In genomic region chr17:7588553-7589203, GRCh38 we compare ENCODE assay signal across 11 cellular contexts. TPM values are rescaled to one million over a fixed set of nuclear protein-coding genes. Genes with fewer than 3 reads are reported as not detected.
DNase-seq lines count a peak whose midpoint lies in the region; ATAC-seq, FAIRE-seq and TF ChIP-seq lines count a peak whose summit lies in the region.
"Had no signal": no experiment of that assay in that cellular context is flagged by ENCODE, and none has a peak within 500 bp of the region (broad histone marks: within the 10 kb centered on the region; RNA-seq: fewer than 3 reads in every experiment).

No MANE protein-coding gene starts in this region.

- H3K4me2 ChIP-seq in BLaER1 (no peak overlapping the region), K562 (ENCODE audit: insufficient read depth, low read length) (peak overlapping the region; percentile 63)

- ATAC-seq in K562 (no peak), HG02798 (IDR thresholded peaks at IDR 0.05; ENCODE audit: poor library complexity, unreplicated experiment) (no peak)
- no peak for ATAC-seq in CD8-positive, alpha-beta T cell

- TF ChIP-seq EP300 in K562 (IDR thresholded peaks at IDR 0.05; ENCODE audit: low read length): no peak

- no peak for TF ChIP-seq RAD21 in K562 (CRISPR knock-in tag; conservative IDR thresholded peaks at IDR 0.05 in 1 of 2, IDR thresholded peaks at IDR 0.05 in 1 of 2)

- POLR2A ChIA-PET in K562 (lab: Yijun Ruan, JAX): interaction anchor here (1.0 to 1.7 kb wide), 5 partner anchors 8 to 115 kb away, joined by 3 to 6 read pairs (median 3); partner anchors contain the start of gene CD68
- POLR2A ChIA-PET in CD8-positive, alpha-beta T cell (lab: Charles Lee): interaction anchor here (0.9 to 1.8 kb wide), 7 partner anchors 9 to 152 kb away, joined by 3 to 8 read pairs (median 3); partner anchors contain the start of gene POLR2A

- WGBS in K562 (ENCODE audit: insufficient coverage, low coverage, missing lambda C conversion rate): 85% methylated on average over 14 of the region's 30 CpGs

- H3K27ac Mint-ChIP-seq in CD8-positive, alpha-beta T cell: no peak overlapping the region
- H3K27ac Mint-ChIP-seq: CD4-positive, alpha-beta T cell had no signal

- 0 out of 2 replicates have a peak overlapping the region, but pooled peaks have one; percentile 26 for H3K9ac ChIP-seq in BLaER1
- H3K9ac ChIP-seq in K562 (ENCODE audit: insufficient read depth in 1 of 2, low read depth in 2 of 2, low read length in 2 of 2): peak overlapping the region; percentile 53 to 85

- H3K27me3 Mint-ChIP-seq in CD8-positive, alpha-beta T cell (ENCODE audit: low read depth): no peaks in the 10 kb centered on the region
- H3K27me3 Mint-ChIP-seq: CD4-positive, alpha-beta T cell; naive thymus-derived CD8-positive, alpha-beta T cell had no signal

- intact Hi-C loops in K562 (cut with micrococcal nuclease) (loop anchor here (5.0 kb wide), 1 partner anchor 99 kb away; the partner anchor contains the start of genes TP53 and WRAP53), left ventricle myocardium inferior (cut with micrococcal nuclease) (no loop called here)
- intact Hi-C loops in CD8-positive, alpha-beta T cell (cut with DNase I, micrococcal nuclease): loop anchor here (1.0 to 10.0 kb wide), 8 partner anchors 16 to 544 kb away; partner anchors contain the start of genes SENP3 (in 1 of the 2) and SLC16A11 (in 1 of the 2)

- no TSS peak for BruUV-seq in K562 (replicated peaks; lab: Mats Ljungman, UMichigan)

- no peaks in the 10 kb centered on the region for H3K9me3 ChIP-seq in BLaER1
- no peaks in the 10 kb centered on the region for H3K9me3 ChIP-seq in K562 (replicated peaks; ENCODE audit: control insufficient read depth, insufficient read depth, low read depth, low read length)
- no peaks in the 10 kb centered on the region for H3K9me3 ChIP-seq in left ventricle myocardium inferior (replicated peaks)
- H3K9me3 ChIP-seq in CD8-positive, alpha-beta T cell (ENCODE audit: low read length): no peaks in the 10 kb centered on the region

- DNase-seq in K562 (ENCODE audit: extremely low read depth in 1 of 4, low spot score in 3 of 4) (no peak), left ventricle myocardium inferior (no peak), retinal pigment epithelial cell (ENCODE audit: low read depth) (no peak), glomerular visceral epithelial cell (ENCODE audit: extremely low spot score) (no peak)
- no peak for DNase-seq in CD8-positive, alpha-beta T cell
- DNase-seq in stimulated activated CD4-positive, alpha-beta T cell treated with anti-CD3 and anti-CD28 coated beads, Interleukin-1b, Interleukin-23, amount 100 ng/mL, for 48 hours: no peak
- DNase-seq: NCI-H510A had no signal

- H3K36me3 ChIP-seq in BLaER1 (peaks cover 71% of the 10 kb centered on the region), K562 (ENCODE audit: control insufficient read depth, insufficient read depth, low read length) (peaks cover 67% of the 10 kb centered on the region), left ventricle myocardium inferior (peaks cover 42% of the 10 kb centered on the region)
- H3K36me3 ChIP-seq in CD8-positive, alpha-beta T cell (ENCODE audit: insufficient read depth, low read length): peaks cover 25% of the 10 kb centered on the region

- H3K27ac ChIP-seq in BLaER1 (no peak overlapping the region), K562 (ENCODE audit: extremely low read depth, low read depth, low read length) (peak overlapping the region; percentile 71; the same call in 2 of the 3 replicates), left ventricle myocardium inferior (replicated peaks) (peak overlapping the region; percentile 83)
- no peak overlapping the region for H3K27ac ChIP-seq in CD8-positive, alpha-beta T cell (ENCODE audit: low read depth, low read length)

- peaks cover 57% of the 10 kb centered on the region for H3K36me3 Mint-ChIP-seq in CD8-positive, alpha-beta T cell

- no peaks in the 10 kb centered on the region for H3K9me1 ChIP-seq in K562 (ENCODE audit: control insufficient read depth, insufficient read depth, low read length)

- H3K4me1 ChIP-seq in BLaER1: peaks cover 35% of the 10 kb centered on the region
- peaks cover 28 to 50% of the 10 kb centered on the region in 2 experiments for H3K4me1 ChIP-seq in K562 (replicated peaks in 1 of 2; ENCODE audit: control insufficient read depth in 2 of 2, insufficient read depth in 2 of 2, low read length in 2 of 2)
- H3K4me1 ChIP-seq in left ventricle myocardium inferior: peaks cover 52% of the 10 kb centered on the region
- peaks cover 17% of the 10 kb centered on the region for H3K4me1 ChIP-seq in CD8-positive, alpha-beta T cell (ENCODE audit: insufficient read depth, low read length)

- H4K20me1 ChIP-seq in BLaER1 (peaks cover 13% of the 10 kb centered on the region; the same call in 1 of the 2 replicates), K562 (replicated peaks; ENCODE audit: control insufficient read depth, insufficient read depth, low read length) (no peaks in the 10 kb centered on the region)

- H3K79me2 ChIP-seq in K562 (ENCODE audit: control insufficient read depth, insufficient read depth, low read length): peaks cover 50% of the 10 kb centered on the region

- H3K27me3 ChIP-seq in BLaER1 (no peaks in the 10 kb centered on the region), K562 (ENCODE audit: control insufficient read depth in 2 of 2, insufficient read depth in 2 of 2, low read length in 2 of 2) (no peaks in the 10 kb centered on the region), left ventricle myocardium inferior (ENCODE audit: low read depth) (no peaks in the 10 kb centered on the region)
- H3K27me3 ChIP-seq in CD8-positive, alpha-beta T cell (ENCODE audit: insufficient read depth, low read length): no peaks in the 10 kb centered on the region

- H3K4me3 Mint-ChIP-seq in CD8-positive, alpha-beta T cell: no peak overlapping the region
- H3K4me3 Mint-ChIP-seq: CD4-positive, alpha-beta T cell had no signal

- in situ Hi-C loops in K562 (cut with MboI): no loop called here

- CTCF ChIA-PET in K562 (lab: Yijun Ruan, JAX; ENCODE audit: low intra/inter-chr PET ratio): no interaction called here
- CTCF ChIA-PET in CD8-positive, alpha-beta T cell (lab: Charles Lee): interaction anchor here (0.5 to 5.6 kb wide), 28 partner anchors 8 to 543 kb away, joined by 3 to 35 read pairs (median 6); partner anchors contain the start of genes ACAP1, CD68, FXR2 and SENP3

- H3K4me1 Mint-ChIP-seq in CD8-positive, alpha-beta T cell (ENCODE audit: low read depth): peaks cover 17% of the 10 kb centered on the region

- no peaks in the 10 kb centered on the region for H3K9me3 Mint-ChIP-seq in CD8-positive, alpha-beta T cell
- H3K9me3 Mint-ChIP-seq: CD4-positive, alpha-beta T cell; naive thymus-derived CD8-positive, alpha-beta T cell had no signal

- H3K4me3 ChIP-seq in BLaER1 (no peak overlapping the region), K562 (no peak overlapping the region), left ventricle myocardium inferior (peak overlapping the region; percentile 63), retinal pigment epithelial cell (ENCODE audit: low read length) (peak overlapping the region; percentile 39)
- no peak overlapping the region for H3K4me3 ChIP-seq in CD8-positive, alpha-beta T cell (ENCODE audit: low read depth, low read length)

- TF ChIP-seq POLR2A in K562 (conservative IDR thresholded peaks at IDR 0.05): no peak

- FAIRE-seq in K562 (lab: Jason Lieb, UNC): no peak

- TF ChIP-seq CTCF in K562 (IDR thresholded peaks at IDR 0.05 in 2 of 3, conservative IDR thresholded peaks at IDR 0.05 in 1 of 3; ENCODE audit: insufficient read depth in 2 of 3, low read depth in 1 of 3, low read length in 3 of 3): no peak
- no peak for TF ChIP-seq CTCF in left ventricle myocardium inferior (IDR thresholded peaks at IDR 0.05; ENCODE audit: borderline replicate concordance)
- no peak for TF ChIP-seq CTCF in retinal pigment epithelial cell (conservative IDR thresholded peaks at IDR 0.05; ENCODE audit: low read depth, low read length)
- no peak for TF ChIP-seq CTCF in CD8-positive, alpha-beta T cell (IDR thresholded peaks at IDR 0.05)

- no peak overlapping the region for H2AFZ ChIP-seq in K562 (ENCODE audit: low read depth, low read length)

RNA-seq across cellular contexts. Expression of gene SOX15, which starts 1.2 kb away (rescaled TPM):
- total RNA-seq in K562 (2011; cell fraction: chromatin; rRNA removed; ENCODE audit: low replicate concordance): 1.1 and 1.3 TPM in 2 replicates
- 1.2 TPM in 2 replicates for total RNA-seq in K562 (2011; cell fraction: nucleolus; rRNA removed)
- 0.37 and 1.1 TPM in 2 replicates for total RNA-seq in K562 (2011; cell fraction: nucleoplasm; rRNA removed)
- 0.23 and 0.24 TPM in 2 replicates for total RNA-seq in K562 (2014; rRNA removed)
- total RNA-seq in K562 (2014; rRNA removed; fragmentation: Illumina TruSeq; extraction: Trizol): not detected in 2 replicates
- not detected in 2 replicates for total RNA-seq in K562 (2015; rRNA removed; fragmentation: Illumina TruSeq; extraction: Trizol)
- 0.16 TPM in 1 of 2 replicates, not detected in the other for total RNA-seq in K562 (2021)
- polyA plus RNA-seq in K562 (2011; rRNA removed): 0.16 TPM in 1 of 2 replicates, not detected in the other
- 0.09 and 0.19 TPM in 2 replicates for polyA plus RNA-seq in K562 (2011; cell fraction: cytosol; rRNA removed)
- 0.76 and 1.2 TPM in 2 replicates for polyA plus RNA-seq in K562 (2011; cell fraction: nucleus; rRNA removed)
- 1.1 and 1.9 TPM in 2 replicates for polyA plus RNA-seq in K562 (2012)
- not detected in 2 replicates for polyA plus RNA-seq in K562 (2014; fragmentation: Illumina TruSeq; extraction: Trizol)
- under 1 TPM in 1 of 2 experiments, not detected in 1; 0.07 TPM for polyA plus RNA-seq in K562 (2014; fragmentation: Nextera tagmentation; extraction: Ambion mirVana)
- polyA plus RNA-seq in K562 (2014; rRNA removed): 0.33 TPM in 1 of 2 replicates, not detected in the other
- polyA minus RNA-seq in K562 (2011; rRNA and poly(A)+ RNA removed): not detected in 2 replicates
- not detected in 2 replicates for polyA minus RNA-seq in K562 (2011; cell fraction: cytosol; rRNA and poly(A)+ RNA removed)
- 0.40 and 0.44 TPM in 2 replicates for polyA minus RNA-seq in K562 (2011; cell fraction: nucleus; rRNA and poly(A)+ RNA removed)
- total RNA-seq in left ventricle myocardium inferior: 1.9 TPM
- not detected for total RNA-seq in CD8-positive, alpha-beta T cell
- polyA plus RNA-seq: naive thymus-derived CD8-positive, alpha-beta T cell had no signal

RNA-seq across cellular contexts. Expression of gene MPDU1, which starts 5.0 kb away (rescaled TPM):
- total RNA-seq in K562 (2011; cell fraction: chromatin; rRNA removed; ENCODE audit: low replicate concordance): 63.6 and 172 TPM in 2 replicates
- 230 and 236 TPM in 2 replicates for total RNA-seq in K562 (2011; cell fraction: nucleolus; rRNA removed)
- total RNA-seq in K562 (2011; cell fraction: nucleoplasm; rRNA removed): 165 and 169 TPM in 2 replicates
- total RNA-seq in K562 (2014; rRNA removed) (53.5 and 78.9 TPM in 2 replicates), K562 (2014; rRNA removed; fragmentation: Illumina TruSeq; extraction: Trizol) (68.3 and 80.2 TPM in 2 replicates), K562 (2015; rRNA removed; fragmentation: Illumina TruSeq; extraction: Trizol) (78.5 and 85.0 TPM in 2 replicates), K562 (2021) (55.5 and 63.7 TPM in 2 replicates), left ventricle myocardium inferior (24.9 TPM)
- polyA plus RNA-seq in K562 (2011; rRNA removed) (160 and 161 TPM in 2 replicates), K562 (2014; fragmentation: Illumina TruSeq; extraction: Trizol) (172 and 179 TPM in 2 replicates), K562 (2014; fragmentation: Nextera tagmentation; extraction: Ambion mirVana) (10 to 100 TPM in 1 of 2 experiments, 1 to 10 TPM in 1; 4.9 to 21.8 TPM), K562 (2014; rRNA removed) (77.1 and 86.7 TPM in 2 replicates)
- 292 and 301 TPM in 2 replicates for polyA plus RNA-seq in K562 (2011; cell fraction: cytosol; rRNA removed)
- polyA plus RNA-seq in K562 (2011; cell fraction: nucleus; rRNA removed): 85.8 and 92.2 TPM in 2 replicates
- polyA plus RNA-seq in K562 (2012): 66.5 and 66.7 TPM in 2 replicates
- polyA minus RNA-seq in K562 (2011; rRNA and poly(A)+ RNA removed): 77.8 and 107 TPM in 2 replicates
- polyA minus RNA-seq in K562 (2011; cell fraction: cytosol; rRNA and poly(A)+ RNA removed): 35.2 and 43.8 TPM in 2 replicates
- polyA minus RNA-seq in K562 (2011; cell fraction: nucleus; rRNA and poly(A)+ RNA removed): 15.8 and 18.0 TPM in 2 replicates
- total RNA-seq in CD8-positive, alpha-beta T cell: 10 to 100 TPM; 16.6 to 17.2 TPM

RNA-seq across cellular contexts. Expression of gene CD68, which starts 9.2 kb away (rescaled TPM):
- total RNA-seq in K562 (2011; cell fraction: chromatin; rRNA removed; ENCODE audit: low replicate concordance): 7.2 and 16.8 TPM in 2 replicates
- 20.0 and 21.3 TPM in 2 replicates for total RNA-seq in K562 (2011; cell fraction: nucleolus; rRNA removed)
- 33.4 and 34.7 TPM in 2 replicates for total RNA-seq in K562 (2011; cell fraction: nucleoplasm; rRNA removed)
- total RNA-seq in K562 (2014; rRNA removed) (34.6 and 37.2 TPM in 2 replicates), K562 (2014; rRNA removed; fragmentation: Illumina TruSeq; extraction: Trizol) (22.9 and 28.2 TPM in 2 replicates), K562 (2015; rRNA removed; fragmentation: Illumina TruSeq; extraction: Trizol) (46.4 and 50.9 TPM in 2 replicates), K562 (2021) (30.1 and 34.8 TPM in 2 replicates), left ventricle myocardium inferior (25.5 TPM)
- polyA plus RNA-seq in K562 (2011; rRNA removed) (31.3 and 65.1 TPM in 2 replicates), K562 (2014; fragmentation: Illumina TruSeq; extraction: Trizol) (77.2 and 89.8 TPM in 2 replicates), K562 (2014; fragmentation: Nextera tagmentation; extraction: Ambion mirVana) (10 to 100 TPM; 37.7 to 85.3 TPM), K562 (2014; rRNA removed) (33.3 and 38.8 TPM in 2 replicates)
- polyA plus RNA-seq in K562 (2011; cell fraction: cytosol; rRNA removed): 76.2 and 89.9 TPM in 2 replicates
- 4.1 and 4.4 TPM in 2 replicates for polyA plus RNA-seq in K562 (2011; cell fraction: nucleus; rRNA removed)
- 44.4 and 74.1 TPM in 2 replicates for polyA plus RNA-seq in K562 (2012)
- polyA minus RNA-seq in K562 (2011; rRNA and poly(A)+ RNA removed): 23.1 and 25.5 TPM in 2 replicates
- polyA minus RNA-seq in K562 (2011; cell fraction: cytosol; rRNA and poly(A)+ RNA removed): 16.3 and 19.7 TPM in 2 replicates
- 1.3 and 2.2 TPM in 2 replicates for polyA minus RNA-seq in K562 (2011; cell fraction: nucleus; rRNA and poly(A)+ RNA removed)
- total RNA-seq in CD8-positive, alpha-beta T cell: under 1 TPM in 1 of 2 experiments, not detected in 1; 0.62 TPM

RNA-seq across cellular contexts. Expression of gene FXR2, which starts 26.0 kb away (rescaled TPM):
- total RNA-seq in K562 (2011; cell fraction: chromatin; rRNA removed; ENCODE audit: low replicate concordance): 55.0 and 77.8 TPM in 2 replicates
- 36.3 and 40.7 TPM in 2 replicates for total RNA-seq in K562 (2011; cell fraction: nucleolus; rRNA removed)
- total RNA-seq in K562 (2011; cell fraction: nucleoplasm; rRNA removed): 44.5 and 48.9 TPM in 2 replicates
- total RNA-seq in K562 (2014; rRNA removed): 26.3 and 38.6 TPM in 2 replicates
- 20.2 and 21.4 TPM in 2 replicates for total RNA-seq in K562 (2014; rRNA removed; fragmentation: Illumina TruSeq; extraction: Trizol)
- total RNA-seq in K562 (2015; rRNA removed; fragmentation: Illumina TruSeq; extraction: Trizol): 22.0 and 22.3 TPM in 2 replicates
- total RNA-seq in K562 (2021): 28.3 and 29.9 TPM in 2 replicates
- polyA plus RNA-seq in K562 (2011; rRNA removed): 24.5 and 35.0 TPM in 2 replicates
- polyA plus RNA-seq in K562 (2011; cell fraction: cytosol; rRNA removed): 43.3 and 66.3 TPM in 2 replicates
- 55.9 and 74.2 TPM in 2 replicates for polyA plus RNA-seq in K562 (2011; cell fraction: nucleus; rRNA removed)
- 23.8 and 29.2 TPM in 2 replicates for polyA plus RNA-seq in K562 (2012)
- 41.0 and 49.3 TPM in 2 replicates for polyA plus RNA-seq in K562 (2014; fragmentation: Illumina TruSeq; extraction: Trizol)
- polyA plus RNA-seq in K562 (2014; fragmentation: Nextera tagmentation; extraction: Ambion mirVana): 1 to 10 TPM; 2.0 to 2.2 TPM
- 28.4 and 35.0 TPM in 2 replicates for polyA plus RNA-seq in K562 (2014; rRNA removed)
- polyA minus RNA-seq in K562 (2011; rRNA and poly(A)+ RNA removed): 18.4 and 23.0 TPM in 2 replicates
- 23.9 and 24.0 TPM in 2 replicates for polyA minus RNA-seq in K562 (2011; cell fraction: cytosol; rRNA and poly(A)+ RNA removed)
- polyA minus RNA-seq in K562 (2011; cell fraction: nucleus; rRNA and poly(A)+ RNA removed): 10.4 and 19.9 TPM in 2 replicates
- total RNA-seq in left ventricle myocardium inferior: 111 TPM
- 10 to 100 TPM; 18.8 to 21.7 TPM for total RNA-seq in CD8-positive, alpha-beta T cell

RNA-seq across cellular contexts. Expression of gene SENP3, which starts 27.0 kb away (rescaled TPM):
- total RNA-seq in K562 (2011; cell fraction: chromatin; rRNA removed; ENCODE audit: low replicate concordance): 70.4 and 129 TPM in 2 replicates
- total RNA-seq in K562 (2011; cell fraction: nucleolus; rRNA removed): 60.9 and 69.7 TPM in 2 replicates
- total RNA-seq in K562 (2011; cell fraction: nucleoplasm; rRNA removed): 66.0 and 67.9 TPM in 2 replicates
- total RNA-seq in K562 (2014; rRNA removed) (65.3 and 69.1 TPM in 2 replicates), K562 (2014; rRNA removed; fragmentation: Illumina TruSeq; extraction: Trizol) (79.3 and 82.7 TPM in 2 replicates), K562 (2015; rRNA removed; fragmentation: Illumina TruSeq; extraction: Trizol) (85.7 and 88.2 TPM in 2 replicates), K562 (2021) (55.6 and 63.1 TPM in 2 replicates), left ventricle myocardium inferior (29.5 TPM)
- polyA plus RNA-seq in K562 (2011; rRNA removed) (80.5 and 94.1 TPM in 2 replicates), K562 (2014; fragmentation: Illumina TruSeq; extraction: Trizol) (98.7 and 102 TPM in 2 replicates), K562 (2014; fragmentation: Nextera tagmentation; extraction: Ambion mirVana) (under 1 TPM; 0.63 to 0.73 TPM), K562 (2014; rRNA removed) (67.3 and 78.8 TPM in 2 replicates)
- polyA plus RNA-seq in K562 (2011; cell fraction: cytosol; rRNA removed): 73.9 and 80.9 TPM in 2 replicates
- 92.4 and 106 TPM in 2 replicates for polyA plus RNA-seq in K562 (2011; cell fraction: nucleus; rRNA removed)
- 33.0 and 47.9 TPM in 2 replicates for polyA plus RNA-seq in K562 (2012)
- polyA minus RNA-seq in K562 (2011; rRNA and poly(A)+ RNA removed): 68.9 and 101 TPM in 2 replicates
- 29.8 and 44.6 TPM in 2 replicates for polyA minus RNA-seq in K562 (2011; cell fraction: cytosol; rRNA and poly(A)+ RNA removed)
- 19.1 and 22.7 TPM in 2 replicates for polyA minus RNA-seq in K562 (2011; cell fraction: nucleus; rRNA and poly(A)+ RNA removed)
- 10 to 100 TPM; 31.9 to 35.9 TPM for total RNA-seq in CD8-positive, alpha-beta T cell

Comparison
In these comparisons a context has a peak if more than half of its experiments do, and no peak if none do; other contexts are left out.
1. H3K27ac ChIP-seq: peak in K562 (single experiment) and left ventricle myocardium inferior (single experiment); none in BLaER1 (single experiment) and CD8-positive, alpha-beta T cell (single experiment).
2. H3K4me3 ChIP-seq: peak in left ventricle myocardium inferior (single experiment) and retinal pigment epithelial cell (single experiment); none in BLaER1 (single experiment), K562 (single experiment) and CD8-positive, alpha-beta T cell (single experiment).
3. RNA of gene CD68, which starts 9.2 kb away (total RNA-seq): 7.2 to 50.9 TPM in K562 and 25.5 TPM in left ventricle myocardium inferior (single experiment); 0.62 TPM in CD8-positive, alpha-beta T cell; every median in the first group is over 4 times any median in the second.